Comparison of ENCODE assay signal across 11 cellular contexts in genomic region chr16:79372504-79373184, GRCh38.
DNase-seq lines count a peak whose midpoint lies in the region; ATAC-seq and TF ChIP-seq lines count a peak whose summit lies in the region.
"Had no signal": no experiment of that assay in that cellular context is flagged by ENCODE, and none has a peak within 500 bp of the region (broad histone marks: within the 10 kb centered on the region; RNA-seq: fewer than 3 reads in every experiment).

No MANE protein-coding gene starts in this region.

- H3K4me3 ChIP-seq in naive thymus-derived CD4-positive, alpha-beta T cell (ENCODE audit: low read length) = no peak overlapping the region
- H3K4me3 ChIP-seq in OCI-LY7 (ENCODE audit: low read depth, low read length, poor library complexity, severe bottlenecking) = no peak overlapping the region

- no peaks in the 10 kb centered on the region for H3K27me3 ChIP-seq in naive thymus-derived CD4-positive, alpha-beta T cell (ENCODE audit: control insufficient read depth in 2 of 2, insufficient read depth in 2 of 2, low read length in 2 of 2)

- H2AFZ ChIP-seq in OCI-LY7 (ENCODE audit: low read length) = no peak overlapping the region

- peaks cover 4% of the 10 kb centered on the region for H3K4me1 Mint-ChIP-seq in stimulated activated naive CD8-positive, alpha-beta T cell treated with anti-CD3 and anti-CD28 coated beads, Interleukin-15, amount 100 ng/mL, for 72 hours
- peaks cover 15% of the 10 kb centered on the region for H3K4me1 Mint-ChIP-seq in activated T-helper 2 cell treated with anti-CD3 and anti-CD28 coated beads, Interferon-gamma antibody, Interleukin-2, Interleukin-4, amounts not matched to agents 10 μg/mL and 5 μg/mL and 100 μg/mL, durations not matched to agents 14 hours and 24 hours and 36 hours (ENCODE audit: low read depth)
- peaks cover 0 to 10% (median 4%) of the 10 kb centered on the region in 7 donors for H3K4me1 Mint-ChIP-seq in naive thymus-derived CD4-positive, alpha-beta T cell

- H3K4me3 Mint-ChIP-seq in stimulated activated naive CD8-positive, alpha-beta T cell treated with anti-CD3 and anti-CD28 coated beads, Interleukin-15, amount 100 ng/mL, for 72 hours = no peak overlapping the region
- H3K4me3 Mint-ChIP-seq in activated T-helper 2 cell treated with anti-CD3 and anti-CD28 coated beads, Interferon-gamma antibody, Interleukin-2, Interleukin-4, amounts not matched to agents 10 μg/mL and 5 μg/mL and 100 μg/mL, durations not matched to agents 14 hours and 24 hours and 36 hours (ENCODE audit: low read depth) = no peak overlapping the region
- no peak overlapping the region for H3K4me3 Mint-ChIP-seq in naive thymus-derived CD4-positive, alpha-beta T cell
- H3K4me3 Mint-ChIP-seq: T-cell had no signal

- no peak for TF ChIP-seq CTCF in OCI-LY7 (conservative IDR thresholded peaks at IDR 0.05; ENCODE audit: low read length)

- CTCF ChIA-PET in naive thymus-derived CD4-positive, alpha-beta T cell (lab: Charles Lee) = no interaction called here
- CTCF ChIA-PET in OCI-LY7 (lab: Charles Lee; ENCODE audit: unreplicated experiment) = no interaction called here

- peaks cover 0 to 4% of the 10 kb centered on the region in 2 donors for H3K4me1 ChIP-seq in naive thymus-derived CD4-positive, alpha-beta T cell (ENCODE audit: control insufficient read depth in 2 of 2, insufficient read depth in 2 of 2, low read length in 2 of 2)
- no peaks in the 10 kb centered on the region for H3K4me1 ChIP-seq in OCI-LY7 (ENCODE audit: insufficient read depth, low read length, poor library complexity, severe bottlenecking)

- POLR2A ChIA-PET in naive thymus-derived CD4-positive, alpha-beta T cell (lab: Charles Lee) = no interaction called here
- POLR2A ChIA-PET in OCI-LY7 (lab: Charles Lee) = interaction anchor here (0.6 kb wide), 1 partner anchor 15 kb away, joined by 3 read pairs; no protein-coding TSS in a partner anchor

- H3K36me3 ChIP-seq in naive thymus-derived CD4-positive, alpha-beta T cell (ENCODE audit: control insufficient read depth in 2 of 3, insufficient read depth in 3 of 3, low read length in 3 of 3) = no peaks in the 10 kb centered on the region
- no peaks in the 10 kb centered on the region for H3K36me3 ChIP-seq in OCI-LY7 (ENCODE audit: insufficient read depth, low read length)

- no peak overlapping the region for H3K27ac ChIP-seq in naive thymus-derived CD4-positive, alpha-beta T cell (ENCODE audit: low read depth, low read length)
- H3K27ac ChIP-seq in OCI-LY7 (ENCODE audit: low read depth, low read length, poor library complexity, severe bottlenecking) = no peak overlapping the region

- peaks cover 0 to 7% (median 0%) of the 10 kb centered on the region in 3 experiments for H3K9me3 ChIP-seq in naive thymus-derived CD4-positive, alpha-beta T cell (ENCODE audit: control insufficient read depth in 2 of 3, low read length in 3 of 3)
- no peaks in the 10 kb centered on the region for H3K9me3 ChIP-seq in OCI-LY7 (ENCODE audit: low read length)

- peaks cover 13% of the 10 kb centered on the region for H3K27me3 Mint-ChIP-seq in stimulated activated naive CD8-positive, alpha-beta T cell treated with anti-CD3 and anti-CD28 coated beads, Interleukin-15, amount 100 ng/mL, for 72 hours
- H3K27me3 Mint-ChIP-seq in activated T-helper 2 cell treated with anti-CD3 and anti-CD28 coated beads, Interferon-gamma antibody, Interleukin-2, Interleukin-4, amounts not matched to agents 10 μg/mL and 5 μg/mL and 100 μg/mL, durations not matched to agents 14 hours and 24 hours and 36 hours (ENCODE audit: low read depth) = no peaks in the 10 kb centered on the region
- H3K27me3 Mint-ChIP-seq in naive thymus-derived CD4-positive, alpha-beta T cell = peaks cover 0 to 13% (median 3%) of the 10 kb centered on the region in 5 donors
- H3K27me3 Mint-ChIP-seq: T-cell had no signal

- peaks cover 13 to 21% of the 10 kb centered on the region in 2 donors for H3K9me3 Mint-ChIP-seq in stimulated activated naive CD8-positive, alpha-beta T cell treated with anti-CD3 and anti-CD28 coated beads, Interleukin-15, amount 100 ng/mL, for 72 hours
- peaks cover 41% of the 10 kb centered on the region for H3K9me3 Mint-ChIP-seq in activated T-helper 2 cell treated with anti-CD3 and anti-CD28 coated beads, Interferon-gamma antibody, Interleukin-2, Interleukin-4, amounts not matched to agents 10 μg/mL and 5 μg/mL and 100 μg/mL, durations not matched to agents 14 hours and 24 hours and 36 hours
- peaks cover 4 to 30% (median 10%) of the 10 kb centered on the region in 11 donors for H3K9me3 Mint-ChIP-seq in naive thymus-derived CD4-positive, alpha-beta T cell

- no peak overlapping the region for H3K27ac Mint-ChIP-seq in stimulated activated naive CD8-positive, alpha-beta T cell treated with anti-CD3 and anti-CD28 coated beads, Interleukin-15, amount 100 ng/mL, for 72 hours
- peak overlapping the region; percentile 69 for H3K27ac Mint-ChIP-seq in activated T-helper 2 cell treated with anti-CD3 and anti-CD28 coated beads, Interferon-gamma antibody, Interleukin-2, Interleukin-4, amounts not matched to agents 10 μg/mL and 5 μg/mL and 100 μg/mL, durations not matched to agents 14 hours and 24 hours and 36 hours
- H3K27ac Mint-ChIP-seq in naive thymus-derived CD4-positive, alpha-beta T cell = no peak overlapping the region
- H3K27ac Mint-ChIP-seq: T-cell had no signal

- no TSS peak for BruUV-seq in OCI-LY7 (replicated peaks; lab: Mats Ljungman, UMichigan)

- no peaks in the 10 kb centered on the region for H4K20me1 ChIP-seq in OCI-LY7 (ENCODE audit: insufficient read depth, low read length)

- ATAC-seq in stimulated activated naive CD8-positive, alpha-beta T cell treated with anti-CD3 and anti-CD28 coated beads, Interleukin-15, Interleukin-2, amounts not matched to agents 100 U/mL and 50 U/mL, for 24 hours = peak; percentile 88
- no peak for ATAC-seq in stimulated activated naive CD8-positive, alpha-beta T cell treated with anti-CD3 and anti-CD28 coated beads, Interleukin-15, amount 100 ng/mL, for 72 hours
- ATAC-seq in naive thymus-derived CD4-positive, alpha-beta T cell = peak; percentile 53

- H3K36me3 Mint-ChIP-seq in activated T-helper 2 cell treated with anti-CD3 and anti-CD28 coated beads, Interferon-gamma antibody, Interleukin-2, Interleukin-4, amounts not matched to agents 10 μg/mL and 5 μg/mL and 100 μg/mL, durations not matched to agents 14 hours and 24 hours and 36 hours (ENCODE audit: low read depth) = peaks cover 16% of the 10 kb centered on the region
- H3K36me3 Mint-ChIP-seq in naive thymus-derived CD4-positive, alpha-beta T cell = peaks cover 0 to 25% (median 9%) of the 10 kb centered on the region in 5 donors

- peak; percentile 46 for DNase-seq in stimulated activated naive CD8-positive, alpha-beta T cell treated with anti-CD3 and anti-CD28 coated beads, Interleukin-15, Interleukin-2, amounts not matched to agents 100 U/mL and 50 U/mL, for 24 hours
- no peak for DNase-seq in stimulated activated naive CD8-positive, alpha-beta T cell treated with anti-CD3 and anti-CD28 coated beads, Interleukin-15, amount 100 ng/mL, for 72 hours
- no peak for DNase-seq in activated T-helper 2 cell treated with anti-CD3 and anti-CD28 coated beads, Interferon-gamma antibody, Interleukin-2, Interleukin-4, amounts not matched to agents 10 μg/mL and 5 μg/mL and 100 μg/mL, durations not matched to agents 14 hours and 24 hours and 36 hours (ENCODE audit: low spot score)
- DNase-seq in naive thymus-derived CD4-positive, alpha-beta T cell = no peak
- DNase-seq in putamen (ENCODE audit: low spot score) (no peak), occipital lobe (lab: John Stamatoyannopoulos, UW) (no peak), OCI-LY7 (ENCODE audit: low spot score) (no peak), SKM-1 (lab: John Stamatoyannopoulos, UW; ENCODE audit: unreplicated experiment) (no peak)
- DNase-seq: NCI-H1092, posterior cingulate gyrus had no signal

- no peaks in the 10 kb centered on the region for H3K79me2 ChIP-seq in OCI-LY7 (ENCODE audit: insufficient read depth, low read depth, low read length)

- no peak overlapping the region for H3K4me2 ChIP-seq in OCI-LY7 (ENCODE audit: low read length)

- intact Hi-C loops in activated T-helper 2 cell treated with anti-CD3 and anti-CD28 coated beads, Interferon-gamma antibody, Interleukin-2, Interleukin-4, amounts not matched to agents 10 μg/mL and 5 μg/mL and 100 μg/mL, durations not matched to agents 14 hours and 24 hours and 36 hours (cut with micrococcal nuclease) = loop anchor here (1.0 to 10.0 kb wide), 3 partner anchors 56 to 298 kb away; no protein-coding TSS in a partner anchor
- intact Hi-C loops in naive thymus-derived CD4-positive, alpha-beta T cell (cut with micrococcal nuclease) = no loop called here
- intact Hi-C loops in OCI-LY7 (cut with micrococcal nuclease; ENCODE audit: unreplicated experiment) = no loop called here

- no peaks in the 10 kb centered on the region for H3K9me2 ChIP-seq in OCI-LY7 (ENCODE audit: insufficient read depth, low read length)
